ENCODE assay signal across 8 cellular contexts in the genomic region with DNA sequence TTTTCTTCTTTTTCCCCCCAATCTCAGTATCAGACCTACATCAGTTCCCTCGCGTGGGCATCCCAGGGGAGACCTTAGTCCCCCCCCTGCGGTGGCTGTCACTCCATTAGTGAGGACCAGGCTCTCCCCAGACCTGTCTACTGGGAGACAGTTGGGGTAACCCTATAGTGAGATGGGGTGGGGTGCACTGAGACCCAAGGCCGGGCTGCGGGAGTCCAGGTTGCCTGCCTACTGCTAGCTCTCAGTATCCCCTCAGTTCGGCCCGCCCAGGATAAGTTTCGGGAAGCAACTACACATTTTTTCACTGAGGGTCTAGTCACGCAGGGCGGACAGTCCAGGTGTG. TPM values are rescaled to one million over a fixed set of nuclear protein-coding genes. Genes with fewer than 3 reads are reported as not detected.
DNase-seq lines count a peak whose midpoint lies in the region; ATAC-seq and TF ChIP-seq lines count a peak whose summit lies in the region.

No MANE protein-coding gene starts in this region.

- peaks cover 17 to 33% (median 28%) of the 10 kb centered on the region in 3 donors for H3K4me1 Mint-ChIP-seq in naive B cell

- peak overlapping the region; percentile 36 to 95 (median 84) for H3K27ac Mint-ChIP-seq in naive B cell

- no peak for DNase-seq in AG04450 (ENCODE audit: low read depth, low spot score)
- no peak for DNase-seq in coronary artery (ENCODE audit: low spot score)
- DNase-seq in naive B cell, result no peak
- DNase-seq in GF-D8 (lab: John Stamatoyannopoulos, UW), result no peak
- DNase-seq in SW 1271 (lab: John Stamatoyannopoulos, UW), result no peak

- TF ChIP-seq CTCF in AG04450 (IDR thresholded peaks at IDR 0.05; ENCODE audit: low read depth, low read length), result no peak
- no peak for TF ChIP-seq CTCF in coronary artery (IDR thresholded peaks at IDR 0.05)

- no peaks in the 10 kb centered on the region for H3K27me3 Mint-ChIP-seq in naive B cell

- H3K27me3 ChIP-seq in AG04450 (ENCODE audit: control insufficient read depth, insufficient read depth, low read length), result no peaks in the 10 kb centered on the region
- no peaks in the 10 kb centered on the region for H3K27me3 ChIP-seq in HUES6 (ENCODE audit: control insufficient read depth, insufficient read depth, low read length)

- ATAC-seq in naive B cell (ENCODE audit: low read depth in 2 of 2) (peak; percentile 3 to 4), GM18909 (IDR thresholded peaks at IDR 0.05; ENCODE audit: poor library complexity, unreplicated experiment) (no peak), HG03378 (IDR thresholded peaks at IDR 0.05; ENCODE audit: unreplicated experiment) (no peak)

- peak overlapping the region in 6 of 8 donors; percentile 80 to 94 (median 88) for H3K4me3 Mint-ChIP-seq in naive B cell

- H3K27ac ChIP-seq in AG04450 (ENCODE audit: low read depth, low read length), result no peak overlapping the region
- no peak overlapping the region for H3K27ac ChIP-seq in HUES6 (ENCODE audit: low read depth, low read length)
- peak overlapping the region; percentile 79 to 91 for H3K27ac ChIP-seq in coronary artery

- peaks cover 25% of the 10 kb centered on the region for H3K4me1 ChIP-seq in HUES6 (ENCODE audit: control insufficient read depth, insufficient read depth, low read length)

- H3K36me3 ChIP-seq in HUES6 (ENCODE audit: control insufficient read depth, insufficient read depth, low read length), result no peaks in the 10 kb centered on the region

- peak overlapping the region; percentile 61 for H3K9ac ChIP-seq in HUES6 (ENCODE audit: low read length)

- no peaks in the 10 kb centered on the region for H3K9me3 ChIP-seq in AG04450 (ENCODE audit: control insufficient read depth, insufficient read depth, low read length)
- no peaks in the 10 kb centered on the region for H3K9me3 ChIP-seq in HUES6 (ENCODE audit: control insufficient read depth, insufficient read depth, low read depth, low read length)

- POLR2A ChIA-PET in AG04450 (lab: Yijun Ruan, JAX), result interaction anchor here (0.5 kb wide), 1 partner anchor 9 kb away, joined by 4 read pairs; no protein-coding TSS in a partner anchor

- H3K4me3 ChIP-seq in AG04450 (ENCODE audit: low read depth, low read length), result peak overlapping the region; percentile 65
- H3K4me3 ChIP-seq in HUES6 (ENCODE audit: low read depth, low read length), result peak overlapping the region; percentile 87
- H3K4me3 ChIP-seq in coronary artery, result peak overlapping the region; percentile 98

- CTCF ChIA-PET in AG04450 (lab: Charles Lee), result interaction anchor here (1.2 to 1.5 kb wide), 3 partner anchors 71 to 215 kb away, joined by 3 read pairs; no protein-coding TSS in a partner anchor

- H3K9me3 Mint-ChIP-seq in naive B cell, result no peaks in the 10 kb centered on the region

- H3K36me3 Mint-ChIP-seq in naive B cell, result no peaks in the 10 kb centered on the region

RNA-seq across cellular contexts. Expression of gene DCUN1D1, which starts 0.7 kb away (rescaled TPM):
- 34.8 and 36.1 TPM in 2 replicates for polyA plus RNA-seq in AG04450 (2011; rRNA removed)
- polyA minus RNA-seq in AG04450 (2011; rRNA and poly(A)+ RNA removed), result 40.8 and 50.0 TPM in 2 replicates
- 10 to 100 TPM; 19.0 to 29.6 (median 24.6) TPM for polyA plus RNA-seq in naive B cell (ENCODE audit: low read depth in 6 of 6)

Comparison
In these comparisons a context has a peak if more than half of its experiments do, and no peak if none do; other contexts are left out.
1. H3K27ac ChIP-seq: peak in coronary artery (2 of 2); none in AG04450 (single experiment) and HUES6 (single experiment).
2. ATAC-seq: peak in naive B cell (2 of 2); none in GM18909 (single experiment) and HG03378 (single experiment).
3. Peak in every context shown above with its lines, with median percentiles within 50 percentile points of each other: H3K4me3 ChIP-seq.